In the genomic region with DNA sequence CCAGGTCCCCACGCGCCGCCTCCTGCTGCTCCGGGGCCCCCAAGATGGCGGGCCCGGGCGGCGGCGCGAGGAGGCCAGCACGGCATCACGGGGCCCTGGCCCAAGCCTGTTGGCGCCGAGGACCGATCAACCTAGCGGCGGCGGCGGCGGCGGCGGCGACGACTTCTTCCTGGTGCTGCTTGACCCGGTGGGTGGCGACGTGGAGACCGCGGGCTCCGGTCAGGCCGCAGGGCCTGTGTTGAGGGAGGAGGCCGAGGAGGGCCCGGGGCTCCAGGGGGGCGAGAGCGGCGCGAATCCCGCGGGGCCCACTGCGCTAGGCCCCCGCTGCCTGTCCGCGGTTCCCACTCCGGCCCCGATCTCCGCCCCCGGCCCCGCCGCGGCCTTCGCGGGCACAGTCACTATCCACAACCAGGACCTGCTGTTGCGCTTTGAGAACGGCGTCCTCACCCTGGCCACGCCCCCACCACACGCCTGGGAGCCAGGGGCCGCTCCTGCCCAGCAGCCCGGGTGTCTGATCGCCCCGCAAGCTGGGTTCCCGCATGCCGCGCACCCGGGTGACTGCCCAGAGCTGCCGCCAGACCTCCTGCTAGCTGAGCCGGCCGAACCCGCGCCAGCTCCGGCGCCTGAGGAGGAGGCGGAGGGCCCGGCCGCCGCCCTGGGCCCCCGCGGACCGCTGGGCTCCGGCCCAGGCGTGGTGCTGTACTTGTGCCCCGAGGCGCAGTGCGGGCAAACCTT, we compare ENCODE assay signal across 8 cellular contexts. TPM values are rescaled to one million over a fixed set of nuclear protein-coding genes. Genes with fewer than 3 reads are reported as not detected.
DNase-seq lines count a peak whose midpoint lies in the region; ATAC-seq and TF ChIP-seq lines count a peak whose summit lies in the region.
"Not testable (repeated sequence)": the region's sequence is repeated elsewhere in the genome, so short reads cannot be mapped to it uniquely, and the experiment has no call there.

No MANE protein-coding gene starts in this region.

- not testable (repeated sequence) for H3K9me3 ChIP-seq in WERI-Rb-1 (ENCODE audit: severe bottlenecking); breast epithelium; ovary; vagina

- not testable (repeated sequence) for H3K36me3 ChIP-seq in WERI-Rb-1, breast epithelium, ovary, vagina

- 33 to 36% (median 35%) methylated on average over 18 to 80 of the region's 84 CpGs for WGBS in ovary, 3 donors

- peaks cover 10% of the 10 kb centered on the region for H3K27me3 ChIP-seq in WERI-Rb-1 (ENCODE audit: insufficient read depth, low read depth, severe bottlenecking)
- H3K27me3 ChIP-seq in breast epithelium, result peaks cover 0 to 11% of the 10 kb centered on the region in 2 donors
- not testable (repeated sequence) for H3K27me3 ChIP-seq in ovary, vagina

- TF ChIP-seq POLR2A in breast epithelium (IDR thresholded peaks at IDR 0.05); ovary (IDR thresholded peaks at IDR 0.05); vagina (IDR thresholded peaks at IDR 0.05): not testable (repeated sequence)

- intact Hi-C loops in breast epithelium (cut with DNase I; ENCODE audit: low total_unique reads), result not testable (repeated sequence)
- intact Hi-C loops in ovary (cut with DNase I) (loop anchor here in 1 of 4 donors (5.0 kb wide), 1 partner anchor 320 kb away; a partner anchor contains a TSS), vagina (cut with DNase I) (loop anchor here (10.0 kb wide), 1 partner anchor 322 kb away; a partner anchor contains a TSS)

- DNase-seq in LNCaP clone FGC (ENCODE audit: low read depth); vagina (ENCODE audit: extremely low spot score in 2 of 2): not testable (repeated sequence)
- peak; percentile 42 for DNase-seq in WERI-Rb-1
- peak; percentile 19 to 49 for DNase-seq in breast epithelium (ENCODE audit: low spot score in 2 of 2)
- DNase-seq in hypothalamus (lab: John Stamatoyannopoulos, UW), result peak in 35 of 51 donors; percentile 1 to 72 (median 31)
- peak; percentile 33 to 62 (median 44) for DNase-seq in ovary

- TF ChIP-seq EP300 in ovary (IDR thresholded peaks at IDR 0.05), result not testable (repeated sequence)

- H3K27ac ChIP-seq in WERI-Rb-1, result peak overlapping the region; percentile 78
- H3K27ac ChIP-seq in breast epithelium, result peak overlapping the region; percentile 95 to 99
- peak overlapping the region; percentile 91 to 97 for H3K27ac ChIP-seq in ovary
- H3K27ac ChIP-seq in vagina, result peak overlapping the region; percentile 90

- H3K4me3 ChIP-seq in LNCaP clone FGC (ENCODE audit: low read depth, low read length) (peak overlapping the region; percentile 51), WERI-Rb-1 (ENCODE audit: low read depth, low read length) (peak overlapping the region; percentile 18), breast epithelium (peak overlapping the region; percentile 52 to 79 (median 59)), ovary (peak overlapping the region; percentile 64), vagina (peak overlapping the region; percentile 45 to 53)

- H3K4me1 ChIP-seq in breast epithelium; ovary (ENCODE audit: insufficient read depth): not testable (repeated sequence)
- H3K4me1 ChIP-seq in vagina, result peaks cover 12% of the 10 kb centered on the region

- ATAC-seq in GM18511 (IDR thresholded peaks at IDR 0.05; ENCODE audit: unreplicated experiment) (peak; percentile 79), HG02642 (IDR thresholded peaks at IDR 0.05; ENCODE audit: poor library complexity, unreplicated experiment) (peak; percentile 86)

- TF ChIP-seq CTCF in LNCaP clone FGC (IDR thresholded peaks at IDR 0.05; ENCODE audit: control insufficient read depth, extremely low read depth, insufficient read depth); WERI-Rb-1 (IDR thresholded peaks at IDR 0.05; ENCODE audit: low read depth, low read length); breast epithelium (IDR thresholded peaks at IDR 0.05); ovary (IDR thresholded peaks at IDR 0.05); vagina (IDR thresholded peaks at IDR 0.05): not testable (repeated sequence)

RNA-seq across cellular contexts. Expression of a gene that starts 0.5 kb away (rescaled TPM):
- total RNA-seq in breast epithelium (10 to 100 TPM; 10.9 to 22.4 (median 11.8) TPM), ovary (10 to 100 TPM in 3 of 7 donors, 1 to 10 TPM in 4; 8.5 to 13.6 (median 9.7) TPM), vagina (9.1 TPM)
- 1 to 10 TPM; 4.3 to 7.3 TPM for polyA plus RNA-seq in ovary
